ENCODE assay signal across 29 cellular contexts in genomic region chr12:4992881-4993280, GRCh38. TPM values are rescaled to one million over a fixed set of nuclear protein-coding genes. Genes with fewer than 3 reads are reported as not detected.
"Had no signal": no experiment of that assay in that cellular context is flagged by ENCODE, and none has a peak within 500 bp of the region (broad histone marks: within the 10 kb centered on the region; RNA-seq: fewer than 3 reads in every experiment).

No MANE protein-coding gene starts in this region.

- H3K4me3 ChIP-seq: neural progenitor cell, ovary, psoas muscle, right lobe of liver, skin epidermis, smooth muscle cell, spleen, suprapubic skin, testis, tibial artery, transverse colon, upper lobe of right lung, uterus had no signal

- H3K9me3 ChIP-seq: ovary, psoas muscle, right lobe of liver, spleen, suprapubic skin, testis, tibial artery, transverse colon, upper lobe of right lung, uterus had no signal

- H3K36me3 ChIP-seq: neural progenitor cell, ovary, right lobe of liver, spleen, suprapubic skin, tibial artery, transverse colon, upper lobe of right lung, uterus had no signal

- H3K9ac ChIP-seq: neural progenitor cell, parathyroid adenoma had no signal

- H3K27ac ChIP-seq: neural progenitor cell, ovary, parathyroid adenoma, psoas muscle, right lobe of liver, skin epidermis, spleen, suprapubic skin, testis, tibial artery, transverse colon, upper lobe of right lung, uterus had no signal

- H3K4me1 ChIP-seq: parathyroid adenoma, right lobe of liver, spleen, testis, transverse colon, upper lobe of right lung, uterus had no signal

- H3K27me3 ChIP-seq: neural progenitor cell, ovary, right lobe of liver, testis, uterus had no signal

- DNase-seq: natural killer cell; occipital lobe; ovary; posterior cingulate gyrus; psoas muscle; right cardiac atrium; spleen; stimulated activated CD4-positive, alpha-beta T cell treated with anti-CD3 and anti-CD28 coated beads, Interleukin-12 subunit alpha, Interleukin-12 subunit beta, amount 100 ng/mL, for 4 hours; stimulated activated CD4-positive, alpha-beta T cell treated with anti-CD3 and anti-CD28 coated beads, Interleukin-1b, Interleukin-23, amount 100 ng/mL, for 48 hours; stimulated activated CD4-positive, alpha-beta T cell treated with anti-CD3 and anti-CD28 coated beads, Interleukin-4, amount 100 ng/mL, for 1 hour; stimulated activated CD4-positive, alpha-beta T cell treated with anti-CD3 and anti-CD28 coated beads, Interleukin-4, amount 100 ng/mL, for 4 hours; stimulated activated CD8-positive, alpha-beta memory T cell treated with anti-CD3 and anti-CD28 coated beads, Interleukin-4, amount 100 ng/mL, for 48 hours; stimulated activated naive CD4-positive, alpha-beta T cell; stimulated activated naive CD8-positive, alpha-beta T cell treated with anti-CD3 and anti-CD28 coated beads, Interleukin-15, amount 100 ng/mL, for 72 hours; stimulated activated naive CD8-positive, alpha-beta T cell treated with anti-CD3 and anti-CD28 coated beads, Interleukin-15, Interleukin-2, amounts not matched to agents 100 U/mL and 50 U/mL, for 24 hours; substantia nigra; testis; tibial artery; transverse colon; upper lobe of right lung; uterus had no signal

RNA-seq across cellular contexts. Expression of gene KCNA5, which starts 50.8 kb away (rescaled TPM):
- total RNA-seq: osteoblast, renal cortical epithelial cell, smooth muscle cell had no signal
- polyA plus RNA-seq: smooth muscle cell had no signal
